24 cellular contexts compared by ENCODE assay signal in genomic region chr11:120238968-120239620, GRCh38. TPM values are rescaled to one million over a fixed set of nuclear protein-coding genes. Genes with fewer than 3 reads are reported as not detected.
"Had no signal": no experiment of that assay in that cellular context is flagged by ENCODE, and none has a peak within 500 bp of the region (broad histone marks: within the 10 kb centered on the region; RNA-seq: fewer than 3 reads in every experiment).

No MANE protein-coding gene starts in this region.

- H3K9me3 Mint-ChIP-seq: activated naive CD4-positive, alpha-beta T cell treated with anti-CD3 and anti-CD28 coated beads, Interleukin-2, amount 50 U/mL, for 24 hours; naive B cell had no signal

- H3K9ac ChIP-seq: parathyroid adenoma had no signal

- H3K27ac Mint-ChIP-seq: activated CD8-positive, alpha-beta T cell treated with anti-CD3 and anti-CD28 coated beads, Interleukin-2, amount 10 ng/mL, durations not matched to agents 7 days and 5 days; activated naive CD4-positive, alpha-beta T cell treated with anti-CD3 and anti-CD28 coated beads, Interleukin-2, amount 50 U/mL, for 24 hours; immature natural killer cell had no signal

- H3K36me3 ChIP-seq: gastrocnemius medialis, heart left ventricle, left ventricle myocardium inferior, neutrophil, sigmoid colon, thyroid gland had no signal

- H3K9me3 ChIP-seq: gastrocnemius medialis, heart left ventricle, left ventricle myocardium inferior, mucosa of descending colon, neutrophil, sigmoid colon, thyroid gland had no signal

- H3K4me3 ChIP-seq: gastrocnemius medialis, heart left ventricle, mucosa of descending colon, sigmoid colon had no signal

- H3K4me1 Mint-ChIP-seq: activated naive CD4-positive, alpha-beta T cell treated with anti-CD3 and anti-CD28 coated beads, Interleukin-2, amount 50 U/mL, for 24 hours; immature natural killer cell had no signal

- ATAC-seq: activated CD8-positive, alpha-beta T cell treated with anti-CD3 and anti-CD28 coated beads, Interleukin-2, amount 10 ng/mL, durations not matched to agents 7 days and 5 days; gastrocnemius medialis; heart left ventricle had no signal

- H3K36me3 Mint-ChIP-seq: activated naive CD4-positive, alpha-beta T cell treated with anti-CD3 and anti-CD28 coated beads, Interleukin-2, amount 50 U/mL, for 24 hours; immature natural killer cell had no signal

- H3K4me3 Mint-ChIP-seq: activated CD8-positive, alpha-beta T cell treated with anti-CD3 and anti-CD28 coated beads, Interleukin-2, amount 10 ng/mL, durations not matched to agents 7 days and 5 days; activated naive CD4-positive, alpha-beta T cell treated with anti-CD3 and anti-CD28 coated beads, Interleukin-2, amount 50 U/mL, for 24 hours; immature natural killer cell; naive B cell had no signal

- DNase-seq: activated CD4-positive, alpha-beta T cell treated with anti-CD3 and anti-CD28 coated beads for 48 hours; activated CD4-positive, CD25-positive, alpha-beta regulatory T cell; activated CD8-positive, alpha-beta T cell treated with anti-CD3 and anti-CD28 coated beads, Interleukin-2, amount 10 ng/mL, durations not matched to agents 7 days and 5 days; activated effector memory CD4-positive, alpha-beta T cell treated with anti-CD3 and anti-CD28 coated beads, Interleukin-2, amount 50 U/mL, for 16 hours; activated T-cell treated with anti-CD3 and anti-CD28 coated beads, Interleukin-2, amount 50 U/mL, for 48 hours; cerebellar nuclear complex; effector CD4-positive, alpha-beta T cell; gastrocnemius medialis; heart left ventricle; immature natural killer cell; left ventricle myocardium inferior; naive B cell; sigmoid colon; stimulated activated naive CD4-positive, alpha-beta T cell; T-helper 1 cell; T-helper 9 cell had no signal

- FAIRE-seq: astrocyte, bronchial epithelial cell had no signal

- H3K27me3 ChIP-seq: thyroid gland had no signal

- H3K27ac ChIP-seq: gastrocnemius medialis, heart left ventricle, left ventricle myocardium inferior, neutrophil, parathyroid adenoma, sigmoid colon, thyroid gland had no signal

RNA-seq across cellular contexts. Expression of gene POU2F3, which starts 0.8 kb away (rescaled TPM):
- total RNA-seq: activated CD8-positive, alpha-beta T cell treated with anti-CD3 and anti-CD28 coated beads, Interleukin-2, amount 10 ng/mL, durations not matched to agents 7 days and 5 days; bronchial epithelial cell; gastrocnemius medialis; left ventricle myocardium inferior; sigmoid colon; subcutaneous adipose tissue had no signal
